Comparison of ENCODE assay signal across 36 cellular contexts in genomic region chr2:121584741-121585140, GRCh38. TPM values are rescaled to one million over a fixed set of nuclear protein-coding genes. Genes with fewer than 3 reads are reported as not detected.
"Had no signal": no experiment of that assay in that cellular context is flagged by ENCODE, and none has a peak within 500 bp of the region (broad histone marks: within the 10 kb centered on the region; RNA-seq: fewer than 3 reads in every experiment).

No MANE protein-coding gene starts in this region.

- H3K27ac ChIP-seq: left lung, lower lobe of right lung, pancreas, prostate gland, right atrium auricular region, right lobe of liver, tibial nerve, uterus had no signal

- H3K4me2 ChIP-seq: smooth muscle cell had no signal

- H3K4me1 ChIP-seq: prostate gland, right lobe of liver, uterus had no signal

- ATAC-seq: left cardiac atrium; left lung; lower lobe of right lung; naive thymus-derived CD4-positive, alpha-beta T cell; natural killer cell treated with Interleukin-12 subunit alpha and Interleukin-12 subunit beta and Interleukin-15 and Interleukin-18, amount 100 ng/mL, for 72 hours; pancreas; right lobe of liver; stimulated activated memory B cell treated with anti-CD40 and anti-IgM and Interleukin-4, amounts not matched to agents 10 μg/mL and 1 μg/mL and 100 μg/mL, for 72 hours; stimulated activated naive CD8-positive, alpha-beta T cell treated with anti-CD3 and anti-CD28 coated beads, Interleukin-15, amount 100 ng/mL, for 72 hours had no signal

- H3K4me3 Mint-ChIP-seq: mesothelial cell of epicardium; naive thymus-derived CD4-positive, alpha-beta T cell; natural killer cell treated with Interleukin-12 subunit alpha and Interleukin-12 subunit beta and Interleukin-15 and Interleukin-18, amount 100 ng/mL, for 72 hours; stimulated activated memory B cell treated with anti-CD40 and anti-IgM and Interleukin-4, amounts not matched to agents 10 μg/mL and 1 μg/mL and 100 μg/mL, for 72 hours; stimulated activated naive CD8-positive, alpha-beta T cell treated with anti-CD3 and anti-CD28 coated beads, Interleukin-15, amount 100 ng/mL, for 72 hours; type B pancreatic cell had no signal

- H3K27ac Mint-ChIP-seq: mesothelial cell of epicardium; naive thymus-derived CD4-positive, alpha-beta T cell; natural killer cell treated with Interleukin-12 subunit alpha and Interleukin-12 subunit beta and Interleukin-15 and Interleukin-18, amount 100 ng/mL, for 72 hours; stimulated activated memory B cell treated with anti-CD40 and anti-IgM and Interleukin-4, amounts not matched to agents 10 μg/mL and 1 μg/mL and 100 μg/mL, for 72 hours; type B pancreatic cell had no signal

- H3K27me3 ChIP-seq: left lung, pancreas, right atrium auricular region, right lobe of liver, tibial nerve, uterus had no signal

- H3K9me3 Mint-ChIP-seq: mesothelial cell of epicardium; natural killer cell treated with Interleukin-12 subunit alpha and Interleukin-12 subunit beta and Interleukin-15 and Interleukin-18, amount 100 ng/mL, for 72 hours; stimulated activated memory B cell treated with anti-CD40 and anti-IgM and Interleukin-4, amounts not matched to agents 10 μg/mL and 1 μg/mL and 100 μg/mL, for 72 hours; stimulated activated naive CD8-positive, alpha-beta T cell treated with anti-CD3 and anti-CD28 coated beads, Interleukin-15, amount 100 ng/mL, for 72 hours; type B pancreatic cell had no signal

- H3K36me3 Mint-ChIP-seq: natural killer cell treated with Interleukin-12 subunit alpha and Interleukin-12 subunit beta and Interleukin-15 and Interleukin-18, amount 100 ng/mL, for 72 hours had no signal

- H3K36me3 ChIP-seq: pancreas, prostate gland, right atrium auricular region, uterus had no signal

- FAIRE-seq: keratinocyte, pancreas had no signal

- DNase-seq: hippocampal formation; kidney glomerular epithelial cell; left cardiac atrium; left lung; lower lobe of right lung; mesendoderm; naive thymus-derived CD4-positive, alpha-beta T cell; pancreas; posterior cingulate gyrus; right lobe of liver; stimulated activated CD4-positive, alpha-beta T cell treated with anti-CD3 and anti-CD28 coated beads, Interleukin-1b, Interleukin-23, amount 100 ng/mL, for 48 hours; stimulated activated CD4-positive, alpha-beta T cell treated with anti-CD3 and anti-CD28 coated beads, Interleukin-2, amount 100 ng/mL, for 48 hours; stimulated activated CD4-positive, alpha-beta T cell treated with anti-CD3 and anti-CD28 coated beads, Interleukin-4, amount 100 ng/mL, for 4 hours; stimulated activated CD8-positive, alpha-beta memory T cell treated with anti-CD3 and anti-CD28 coated beads, Interleukin-4, amount 100 ng/mL, for 48 hours; stimulated activated naive CD4-positive, alpha-beta T cell treated with Interleukin-2 at 50 U/mL for 16 hours; stimulated activated naive CD8-positive, alpha-beta T cell treated with anti-CD3 and anti-CD28 coated beads, Interleukin-15, amount 100 ng/mL, for 72 hours; substantia nigra; uterus had no signal

- H3K9me3 ChIP-seq: left lung, lower lobe of right lung, pancreas, prostate gland, right atrium auricular region, right lobe of liver, tibial nerve, uterus had no signal

- H3K27me3 Mint-ChIP-seq: naive thymus-derived CD4-positive, alpha-beta T cell; natural killer cell treated with Interleukin-12 subunit alpha and Interleukin-12 subunit beta and Interleukin-15 and Interleukin-18, amount 100 ng/mL, for 72 hours; stimulated activated memory B cell treated with anti-CD40 and anti-IgM and Interleukin-4, amounts not matched to agents 10 μg/mL and 1 μg/mL and 100 μg/mL, for 72 hours; stimulated activated naive CD8-positive, alpha-beta T cell treated with anti-CD3 and anti-CD28 coated beads, Interleukin-15, amount 100 ng/mL, for 72 hours; type B pancreatic cell had no signal

- H3K4me3 ChIP-seq: left lung, lower lobe of right lung, pancreas, prostate gland, right atrium auricular region, right lobe of liver, smooth muscle cell, tibial nerve, uterus had no signal

RNA-seq across cellular contexts. Expression of gene RNU4ATAC, which starts 54.1 kb away (rescaled TPM):
- total RNA-seq: left lung; liver; mesothelial cell of epicardium; mononuclear cell; myocyte; naive thymus-derived CD4-positive, alpha-beta T cell; natural killer cell treated with Interleukin-12 subunit alpha and Interleukin-12 subunit beta and Interleukin-15 and Interleukin-18, amount 100 ng/mL, for 72 hours; osteoblast; prostate gland; renal cortical epithelial cell; right atrium auricular region; right lobe of liver; skeletal muscle tissue; smooth muscle cell; tibial nerve; ureter had no signal
- polyA plus RNA-seq: keratinocyte; naive thymus-derived CD4-positive, alpha-beta T cell; neural cell; pancreas; thymus had no signal
